Comparison of ENCODE assay signal across 1 cellular context in the genomic region with DNA sequence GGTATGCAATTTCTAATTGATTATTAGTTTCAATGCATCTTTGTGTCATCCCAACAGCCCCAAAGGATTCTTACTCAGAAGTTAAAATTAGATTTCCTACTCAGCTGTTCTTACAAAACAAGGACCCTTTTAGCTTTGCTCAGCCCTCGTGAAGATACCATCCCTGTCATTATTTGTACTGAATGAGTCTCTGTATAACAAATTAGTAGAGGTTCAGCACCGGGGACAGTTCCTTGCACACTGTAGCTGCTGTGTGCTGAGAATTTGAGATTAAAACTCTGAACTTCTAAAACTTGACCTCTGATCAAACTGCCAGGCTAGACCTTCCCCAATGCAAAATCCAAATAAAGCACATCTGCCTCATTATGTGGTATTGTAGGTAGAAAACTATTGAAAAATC.
TF ChIP-seq lines count a peak whose summit lies in the region.

No MANE protein-coding gene starts in this region.

TF ChIP-seq in GM12878, 131 proteins besides CTCF, POLR2A, EP300 and RAD21 (continued from another document):
- TF ChIP-seq, protein P1, sequence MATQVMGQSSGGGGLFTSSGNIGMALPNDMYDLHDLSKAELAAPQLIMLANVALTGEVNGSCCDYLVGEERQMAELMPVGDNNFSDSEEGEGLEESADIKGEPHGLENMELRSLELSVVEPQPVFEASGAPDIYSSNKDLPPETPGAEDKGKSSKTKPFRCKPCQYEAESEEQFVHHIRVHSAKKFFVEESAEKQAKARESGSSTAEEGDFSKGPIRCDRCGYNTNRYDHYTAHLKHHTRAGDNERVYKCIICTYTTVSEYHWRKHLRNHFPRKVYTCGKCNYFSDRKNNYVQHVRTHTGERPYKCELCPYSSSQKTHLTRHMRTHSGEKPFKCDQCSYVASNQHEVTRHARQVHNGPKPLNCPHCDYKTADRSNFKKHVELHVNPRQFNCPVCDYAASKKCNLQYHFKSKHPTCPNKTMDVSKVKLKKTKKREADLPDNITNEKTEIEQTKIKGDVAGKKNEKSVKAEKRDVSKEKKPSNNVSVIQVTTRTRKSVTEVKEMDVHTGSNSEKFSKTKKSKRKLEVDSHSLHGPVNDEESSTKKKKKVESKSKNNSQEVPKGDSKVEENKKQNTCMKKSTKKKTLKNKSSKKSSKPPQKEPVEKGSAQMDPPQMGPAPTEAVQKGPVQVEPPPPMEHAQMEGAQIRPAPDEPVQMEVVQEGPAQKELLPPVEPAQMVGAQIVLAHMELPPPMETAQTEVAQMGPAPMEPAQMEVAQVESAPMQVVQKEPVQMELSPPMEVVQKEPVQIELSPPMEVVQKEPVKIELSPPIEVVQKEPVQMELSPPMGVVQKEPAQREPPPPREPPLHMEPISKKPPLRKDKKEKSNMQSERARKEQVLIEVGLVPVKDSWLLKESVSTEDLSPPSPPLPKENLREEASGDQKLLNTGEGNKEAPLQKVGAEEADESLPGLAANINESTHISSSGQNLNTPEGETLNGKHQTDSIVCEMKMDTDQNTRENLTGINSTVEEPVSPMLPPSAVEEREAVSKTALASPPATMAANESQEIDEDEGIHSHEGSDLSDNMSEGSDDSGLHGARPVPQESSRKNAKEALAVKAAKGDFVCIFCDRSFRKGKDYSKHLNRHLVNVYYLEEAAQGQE (IDR thresholded peaks at IDR 0.05; ENCODE audit: low read depth, low read length) = peak; percentile 90
- TF ChIP-seq, protein P2, sequence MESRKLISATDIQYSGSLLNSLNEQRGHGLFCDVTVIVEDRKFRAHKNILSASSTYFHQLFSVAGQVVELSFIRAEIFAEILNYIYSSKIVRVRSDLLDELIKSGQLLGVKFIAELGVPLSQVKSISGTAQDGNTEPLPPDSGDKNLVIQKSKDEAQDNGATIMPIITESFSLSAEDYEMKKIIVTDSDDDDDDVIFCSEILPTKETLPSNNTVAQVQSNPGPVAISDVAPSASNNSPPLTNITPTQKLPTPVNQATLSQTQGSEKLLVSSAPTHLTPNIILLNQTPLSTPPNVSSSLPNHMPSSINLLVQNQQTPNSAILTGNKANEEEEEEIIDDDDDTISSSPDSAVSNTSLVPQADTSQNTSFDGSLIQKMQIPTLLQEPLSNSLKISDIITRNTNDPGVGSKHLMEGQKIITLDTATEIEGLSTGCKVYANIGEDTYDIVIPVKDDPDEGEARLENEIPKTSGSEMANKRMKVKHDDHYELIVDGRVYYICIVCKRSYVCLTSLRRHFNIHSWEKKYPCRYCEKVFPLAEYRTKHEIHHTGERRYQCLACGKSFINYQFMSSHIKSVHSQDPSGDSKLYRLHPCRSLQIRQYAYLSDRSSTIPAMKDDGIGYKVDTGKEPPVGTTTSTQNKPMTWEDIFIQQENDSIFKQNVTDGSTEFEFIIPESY (IDR thresholded peaks at IDR 0.05) = no peak
TF ChIP-seq in GM12878: peak in this region for 1.
